14 cellular contexts compared by ENCODE assay signal in the genomic region with DNA sequence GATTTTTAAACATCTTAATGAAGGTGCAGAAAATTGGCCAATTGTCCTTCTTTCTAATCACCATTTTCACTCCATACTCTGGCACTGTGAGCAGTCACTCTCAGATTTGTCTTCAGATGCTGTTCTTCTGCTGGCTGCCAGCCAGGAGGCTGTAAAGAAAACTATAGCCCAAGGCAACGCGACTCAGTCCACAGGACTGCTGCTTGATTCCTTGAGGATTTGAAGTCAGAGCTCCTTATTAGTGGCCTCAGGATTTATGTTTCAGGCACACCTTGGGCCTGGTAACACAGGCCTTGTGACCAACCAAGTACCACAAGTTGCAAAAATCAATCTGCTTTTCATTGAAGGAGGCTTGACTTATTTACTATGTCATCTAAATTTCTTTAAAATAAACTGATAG.
DNase-seq lines count a peak whose midpoint lies in the region; ATAC-seq and TF ChIP-seq lines count a peak whose summit lies in the region.
"Had no signal": no experiment of that assay in that cellular context is flagged by ENCODE, and none has a peak within 500 bp of the region (broad histone marks: within the 10 kb centered on the region; RNA-seq: fewer than 3 reads in every experiment).

No MANE protein-coding gene starts in this region.

- TF ChIP-seq CTCF in A673 (conservative IDR thresholded peaks at IDR 0.05; ENCODE audit: low read depth, low read length) (no peak), WTC11 (IDR thresholded peaks at IDR 0.05) (no peak)

- TF ChIP-seq POLR2A in GM18505 (IDR thresholded peaks at IDR 0.05; ENCODE audit: borderline replicate concordance, extremely low read depth, insufficient read depth, insufficient read length) = no peak

- POLR2A ChIA-PET in A673 (lab: Charles Lee; ENCODE audit: low non-redundant PET) (no interaction called here), WTC11 (lab: Charles Lee) (no interaction called here)

- peak; percentile 20 for DNase-seq in A673 (ENCODE audit: low spot score)
- DNase-seq in HS-5 (ENCODE audit: low read depth) = peak; percentile 22
- DNase-seq in WTC11 (ENCODE audit: low spot score) = no peak
- DNase-seq in iPS-NIHi7 (ENCODE audit: extremely low spot score) = peak; percentile 18
- DNase-seq in NCI-H748 (lab: John Stamatoyannopoulos, UW; ENCODE audit: unreplicated experiment) = no peak
- no peak for DNase-seq in SKM-1 (lab: John Stamatoyannopoulos, UW; ENCODE audit: unreplicated experiment)
- DNase-seq: activated CD4-positive, alpha-beta T cell treated with anti-CD3 and anti-CD28 coated beads, Interleukin-2, amount 10 ng/mL, durations not matched to agents 7 days and 5 days; aorta; OCI-M1 had no signal

- H3K9me3 ChIP-seq in A673 (ENCODE audit: low read depth, low read length, poor library complexity, severe bottlenecking) = no peaks in the 10 kb centered on the region
- H3K9me3 ChIP-seq: tibial nerve had no signal

- no peak overlapping the region for H3K4me3 ChIP-seq in A673 (ENCODE audit: low read depth, low read length, poor library complexity, severe bottlenecking)
- H3K4me3 ChIP-seq: tibial nerve had no signal

- intact Hi-C loops in A673 (cut with micrococcal nuclease; ENCODE audit: unreplicated experiment) = no loop called here

- BruUV-seq in A673 (replicated peaks; lab: Mats Ljungman, UMichigan) = no TSS peak

- H3K36me3 ChIP-seq in A673 (ENCODE audit: insufficient read depth, low read length, poor library complexity, severe bottlenecking) = no peaks in the 10 kb centered on the region
- H3K36me3 ChIP-seq: tibial nerve had no signal

- 0 out of 2 replicates have a peak overlapping the region, but pooled peaks have one; percentile 35 for H3K27ac Mint-ChIP-seq in WTC11
- H3K27ac Mint-ChIP-seq: activated CD4-positive, alpha-beta T cell treated with anti-CD3 and anti-CD28 coated beads, Interleukin-2, amount 10 ng/mL, durations not matched to agents 7 days and 5 days; T-helper 1 cell treated with Interleukin-12 subunit alpha and Interleukin-12 subunit beta and Interleukin-4 antibody, amounts not matched to agents 30 μg/mL and 1 μg/mL, for 36 hours had no signal

- CTCF ChIA-PET in A673 (lab: Charles Lee) = no interaction called here
- CTCF ChIA-PET in WTC11 (lab: Charles Lee) = no interaction called here

- peaks cover 31% of the 10 kb centered on the region for H3K9me3 Mint-ChIP-seq in WTC11

- H3K27ac ChIP-seq in A673 (ENCODE audit: low read depth, low read length, poor library complexity, severe bottlenecking) = no peak overlapping the region
- H3K27ac ChIP-seq: tibial nerve had no signal

- H3K4me1 ChIP-seq in A673 (ENCODE audit: insufficient read depth, low read length, poor library complexity, severe bottlenecking) = no peaks in the 10 kb centered on the region
- H3K4me1 ChIP-seq: tibial nerve had no signal

- H3K36me3 Mint-ChIP-seq in WTC11 = peaks cover 21% of the 10 kb centered on the region

- no peaks in the 10 kb centered on the region; the same call in 1 of the 2 replicates for H3K27me3 Mint-ChIP-seq in WTC11 (ENCODE audit: low read depth)
- H3K27me3 Mint-ChIP-seq: activated CD4-positive, alpha-beta T cell treated with anti-CD3 and anti-CD28 coated beads, Interleukin-2, amount 10 ng/mL, durations not matched to agents 7 days and 5 days had no signal

- H3K27me3 ChIP-seq in A673 (replicated peaks; ENCODE audit: insufficient read depth, low read depth, low read length, poor library complexity) = no peaks in the 10 kb centered on the region
- H3K27me3 ChIP-seq: tibial nerve had no signal

- no peaks in the 10 kb centered on the region for H3K4me1 Mint-ChIP-seq in WTC11
- H3K4me1 Mint-ChIP-seq: activated CD4-positive, alpha-beta T cell treated with anti-CD3 and anti-CD28 coated beads, Interleukin-2, amount 10 ng/mL, durations not matched to agents 7 days and 5 days; neural crest cell had no signal

- H3K4me3 Mint-ChIP-seq in WTC11 = no peak overlapping the region
- H3K4me3 Mint-ChIP-seq: activated CD4-positive, alpha-beta T cell treated with anti-CD3 and anti-CD28 coated beads, Interleukin-2, amount 10 ng/mL, durations not matched to agents 7 days and 5 days; neural crest cell; T-helper 1 cell treated with Interleukin-12 subunit alpha and Interleukin-12 subunit beta and Interleukin-4 antibody, amounts not matched to agents 30 μg/mL and 1 μg/mL, for 36 hours had no signal

- 0 out of 2 replicates have a peak, but pooled peaks have one; percentile 28 for ATAC-seq in WTC11
- ATAC-seq in GM18505 (IDR thresholded peaks at IDR 0.05; ENCODE audit: unreplicated experiment) = no peak
- no peak for ATAC-seq in GM21447 (IDR thresholded peaks at IDR 0.05; ENCODE audit: unreplicated experiment)

TF ChIP-seq in WTC11, 78 proteins besides CTCF, POLR2A, EP300 and RAD21:
- no peak for TF ChIP-seq CBFB (CRISPR knock-in tag; IDR thresholded peaks at IDR 0.05; ENCODE audit: low read depth)
- TF ChIP-seq, protein P1, sequence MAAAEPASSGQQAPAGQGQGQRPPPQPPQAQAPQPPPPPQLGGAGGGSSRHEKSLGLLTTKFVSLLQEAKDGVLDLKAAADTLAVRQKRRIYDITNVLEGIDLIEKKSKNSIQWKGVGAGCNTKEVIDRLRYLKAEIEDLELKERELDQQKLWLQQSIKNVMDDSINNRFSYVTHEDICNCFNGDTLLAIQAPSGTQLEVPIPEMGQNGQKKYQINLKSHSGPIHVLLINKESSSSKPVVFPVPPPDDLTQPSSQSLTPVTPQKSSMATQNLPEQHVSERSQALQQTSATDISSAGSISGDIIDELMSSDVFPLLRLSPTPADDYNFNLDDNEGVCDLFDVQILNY (CRISPR knock-in tag; IDR thresholded peaks at IDR 0.05) = no peak
- no peak for TF ChIP-seq FOXP4 (CRISPR knock-in tag; IDR thresholded peaks at IDR 0.05)
- TF ChIP-seq FOXJ3 (CRISPR knock-in tag; IDR thresholded peaks at IDR 0.05; ENCODE audit: borderline replicate concordance) = no peak
- no peak for TF ChIP-seq MYBL2 (CRISPR knock-in tag; IDR thresholded peaks at IDR 0.05)
- TF ChIP-seq TEAD4 (CRISPR knock-in tag; IDR thresholded peaks at IDR 0.05) = no peak
- no peak for TF ChIP-seq GTF2I (CRISPR knock-in tag; conservative IDR thresholded peaks at IDR 0.05)
- no peak for TF ChIP-seq FOXP1 (CRISPR knock-in tag; IDR thresholded peaks at IDR 0.05; ENCODE audit: borderline replicate concordance)
- no peak for TF ChIP-seq ZNF138 (CRISPR knock-in tag; conservative IDR thresholded peaks at IDR 0.05)

Comparison
In these comparisons a context has a peak if more than half of its experiments do, and no peak if none do; other contexts are left out.
1. DNase-seq: peak in A673 (single experiment), HS-5 (single experiment) and iPS-NIHi7 (single experiment); none in WTC11 (single experiment), NCI-H748 (single experiment) and SKM-1 (single experiment).